In the genomic region with DNA sequence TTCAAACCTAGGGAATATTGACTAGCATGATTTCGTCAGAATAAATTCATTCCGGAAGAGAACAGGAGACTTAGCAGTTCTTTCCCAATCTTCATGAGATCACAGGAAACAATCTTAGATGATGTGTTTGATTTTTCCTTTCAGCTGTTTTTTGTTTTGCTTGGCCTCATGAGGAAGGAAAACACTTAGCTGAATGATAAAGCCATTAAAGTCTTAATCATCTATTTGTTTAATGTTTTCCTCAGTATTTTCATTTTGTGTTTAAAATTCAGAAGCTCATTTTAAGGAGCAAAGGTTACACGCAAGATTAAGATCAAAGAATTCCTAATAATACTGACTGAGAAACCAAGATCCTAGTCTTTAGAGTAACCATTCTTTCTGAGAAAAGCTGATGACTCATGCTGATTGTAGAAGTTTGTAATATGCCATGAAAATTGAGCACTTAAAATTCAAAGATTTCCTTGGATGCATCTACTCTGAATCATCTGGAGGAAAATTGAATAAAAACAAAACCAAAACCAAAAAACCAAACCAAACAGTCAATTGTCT, we compare ENCODE assay signal across 2 cellular contexts.
TF ChIP-seq lines count a peak whose summit lies in the region.

No MANE protein-coding gene starts in this region.

TF ChIP-seq in A549, 52 proteins besides CTCF, POLR2A, EP300 and RAD21 (continued from another document):
- TF ChIP-seq, protein P1, sequence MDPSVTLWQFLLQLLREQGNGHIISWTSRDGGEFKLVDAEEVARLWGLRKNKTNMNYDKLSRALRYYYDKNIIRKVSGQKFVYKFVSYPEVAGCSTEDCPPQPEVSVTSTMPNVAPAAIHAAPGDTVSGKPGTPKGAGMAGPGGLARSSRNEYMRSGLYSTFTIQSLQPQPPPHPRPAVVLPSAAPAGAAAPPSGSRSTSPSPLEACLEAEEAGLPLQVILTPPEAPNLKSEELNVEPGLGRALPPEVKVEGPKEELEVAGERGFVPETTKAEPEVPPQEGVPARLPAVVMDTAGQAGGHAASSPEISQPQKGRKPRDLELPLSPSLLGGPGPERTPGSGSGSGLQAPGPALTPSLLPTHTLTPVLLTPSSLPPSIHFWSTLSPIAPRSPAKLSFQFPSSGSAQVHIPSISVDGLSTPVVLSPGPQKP (IDR thresholded peaks at IDR 0.05; ENCODE audit: low read depth, low read length), result no peak
- TF ChIP-seq SMC3 (IDR thresholded peaks at IDR 0.05) (no peak), NR3C1 (IDR thresholded peaks at IDR 0.05) (no peak), CBX8 (IDR thresholded peaks at IDR 0.05) (no peak), HOXB5 (CRISPR knock-in tag; IDR thresholded peaks at IDR 0.05) (no peak), JUNB (IDR thresholded peaks at IDR 0.05) (peak; percentile 73), TFCP2L1 (CRISPR knock-in tag; IDR thresholded peaks at IDR 0.05) (no peak), BHLHE40 (IDR thresholded peaks at IDR 0.05; ENCODE audit: low read depth, low read length) (no peak), NPAS2 (CRISPR knock-in tag; IDR thresholded peaks at IDR 0.05; ENCODE audit: borderline replicate concordance) (no peak), CBX2 (IDR thresholded peaks at IDR 0.05; ENCODE audit: borderline replicate concordance, low read depth) (no peak), TP53 (CRISPR knock-in tag; IDR thresholded peaks at IDR 0.05) (no peak), MYC (IDR thresholded peaks at IDR 0.05; ENCODE audit: borderline replicate concordance, low read length) (no peak), ZC3H11A (IDR thresholded peaks at IDR 0.05) (no peak), RFX5 (IDR thresholded peaks at IDR 0.05) (no peak), EHMT2 (IDR thresholded peaks at IDR 0.05; ENCODE audit: low read depth) (no peak), HEYL (CRISPR knock-in tag; IDR thresholded peaks at IDR 0.05) (no peak), ESRRA (IDR thresholded peaks at IDR 0.05; ENCODE audit: borderline replicate concordance, low read length) (no peak), EHF (CRISPR knock-in tag; IDR thresholded peaks at IDR 0.05) (no peak), MAFK (IDR thresholded peaks at IDR 0.05; ENCODE audit: partially characterized antibody) (peak; percentile 64), KDM5A (IDR thresholded peaks at IDR 0.05) (no peak), FOSL2 (IDR thresholded peaks at IDR 0.05) (peak; percentile 34), FOSL2 (CRISPR knock-in tag; IDR thresholded peaks at IDR 0.05) (peak; percentile 87), RCOR1 (IDR thresholded peaks at IDR 0.05; ENCODE audit: low read depth, low read length) (no peak), CHD4 (IDR thresholded peaks at IDR 0.05; ENCODE audit: borderline replicate concordance) (no peak), JUN (IDR thresholded peaks at IDR 0.05) (no peak), POLR2AphosphoS2 (conservative IDR thresholded peaks at IDR 0.05; ENCODE audit: low read length) (no peak), HDAC2 (IDR thresholded peaks at IDR 0.05) (no peak), RARB (CRISPR knock-in tag; IDR thresholded peaks at IDR 0.05) (no peak)
- TF ChIP-seq, protein P2, sequence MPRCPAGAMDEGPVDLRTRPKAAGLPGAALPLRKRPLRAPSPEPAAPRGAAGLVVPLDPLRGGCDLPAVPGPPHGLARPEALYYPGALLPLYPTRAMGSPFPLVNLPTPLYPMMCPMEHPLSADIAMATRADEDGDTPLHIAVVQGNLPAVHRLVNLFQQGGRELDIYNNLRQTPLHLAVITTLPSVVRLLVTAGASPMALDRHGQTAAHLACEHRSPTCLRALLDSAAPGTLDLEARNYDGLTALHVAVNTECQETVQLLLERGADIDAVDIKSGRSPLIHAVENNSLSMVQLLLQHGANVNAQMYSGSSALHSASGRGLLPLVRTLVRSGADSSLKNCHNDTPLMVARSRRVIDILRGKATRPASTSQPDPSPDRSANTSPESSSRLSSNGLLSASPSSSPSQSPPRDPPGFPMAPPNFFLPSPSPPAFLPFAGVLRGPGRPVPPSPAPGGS (IDR thresholded peaks at IDR 0.05), result no peak
- TF ChIP-seq, protein P3, sequence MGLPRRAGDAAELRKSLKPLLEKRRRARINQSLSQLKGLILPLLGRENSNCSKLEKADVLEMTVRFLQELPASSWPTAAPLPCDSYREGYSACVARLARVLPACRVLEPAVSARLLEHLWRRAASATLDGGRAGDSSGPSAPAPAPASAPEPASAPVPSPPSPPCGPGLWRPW (IDR thresholded peaks at IDR 0.05), result peak; percentile 33; the same call in 1 of the 2 replicates

TF ChIP-seq in HEK293, 187 proteins besides CTCF, POLR2A, EP300 and RAD21 (continued from another document and continues in another):
- TF ChIP-seq, protein P4, sequence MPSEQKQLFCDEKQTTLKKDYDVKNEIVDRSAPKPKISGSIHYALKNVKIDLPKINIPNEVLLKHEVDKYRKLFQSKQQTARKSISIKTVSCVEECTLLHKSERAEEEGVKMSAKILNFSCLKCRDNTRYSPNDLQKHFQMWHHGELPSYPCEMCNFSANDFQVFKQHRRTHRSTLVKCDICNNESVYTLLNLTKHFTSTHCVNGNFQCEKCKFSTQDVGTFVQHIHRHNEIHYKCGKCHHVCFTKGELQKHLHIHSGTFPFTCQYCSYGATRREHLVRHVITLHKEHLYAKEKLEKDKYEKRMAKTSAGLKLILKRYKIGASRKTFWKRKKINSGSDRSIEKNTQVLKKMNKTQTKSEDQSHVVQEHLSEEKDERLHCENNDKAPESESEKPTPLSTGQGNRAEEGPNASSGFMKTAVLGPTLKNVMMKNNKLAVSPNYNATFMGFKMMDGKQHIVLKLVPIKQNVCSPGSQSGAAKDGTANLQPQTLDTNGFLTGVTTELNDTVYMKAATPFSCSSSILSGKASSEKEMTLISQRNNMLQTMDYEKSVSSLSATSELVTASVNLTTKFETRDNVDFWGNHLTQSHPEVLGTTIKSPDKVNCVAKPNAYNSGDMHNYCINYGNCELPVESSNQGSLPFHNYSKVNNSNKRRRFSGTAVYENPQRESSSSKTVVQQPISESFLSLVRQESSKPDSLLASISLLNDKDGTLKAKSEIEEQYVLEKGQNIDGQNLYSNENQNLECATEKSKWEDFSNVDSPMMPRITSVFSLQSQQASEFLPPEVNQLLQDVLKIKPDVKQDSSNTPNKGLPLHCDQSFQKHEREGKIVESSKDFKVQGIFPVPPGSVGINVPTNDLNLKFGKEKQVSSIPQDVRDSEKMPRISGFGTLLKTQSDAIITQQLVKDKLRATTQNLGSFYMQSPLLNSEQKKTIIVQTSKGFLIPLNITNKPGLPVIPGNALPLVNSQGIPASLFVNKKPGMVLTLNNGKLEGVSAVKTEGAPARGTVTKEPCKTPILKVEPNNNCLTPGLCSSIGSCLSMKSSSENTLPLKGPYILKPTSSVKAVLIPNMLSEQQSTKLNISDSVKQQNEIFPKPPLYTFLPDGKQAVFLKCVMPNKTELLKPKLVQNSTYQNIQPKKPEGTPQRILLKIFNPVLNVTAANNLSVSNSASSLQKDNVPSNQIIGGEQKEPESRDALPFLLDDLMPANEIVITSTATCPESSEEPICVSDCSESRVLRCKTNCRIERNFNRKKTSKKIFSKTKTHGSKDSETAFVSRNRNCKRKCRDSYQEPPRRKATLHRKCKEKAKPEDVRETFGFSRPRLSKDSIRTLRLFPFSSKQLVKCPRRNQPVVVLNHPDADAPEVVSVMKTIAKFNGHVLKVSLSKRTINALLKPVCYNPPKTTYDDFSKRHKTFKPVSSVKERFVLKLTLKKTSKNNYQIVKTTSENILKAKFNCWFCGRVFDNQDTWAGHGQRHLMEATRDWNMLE (tag by site-specific recombination; conservative IDR thresholded peaks at IDR 0.05; ENCODE audit: low read depth), result peak; percentile 60
- TF ChIP-seq, protein P5, sequence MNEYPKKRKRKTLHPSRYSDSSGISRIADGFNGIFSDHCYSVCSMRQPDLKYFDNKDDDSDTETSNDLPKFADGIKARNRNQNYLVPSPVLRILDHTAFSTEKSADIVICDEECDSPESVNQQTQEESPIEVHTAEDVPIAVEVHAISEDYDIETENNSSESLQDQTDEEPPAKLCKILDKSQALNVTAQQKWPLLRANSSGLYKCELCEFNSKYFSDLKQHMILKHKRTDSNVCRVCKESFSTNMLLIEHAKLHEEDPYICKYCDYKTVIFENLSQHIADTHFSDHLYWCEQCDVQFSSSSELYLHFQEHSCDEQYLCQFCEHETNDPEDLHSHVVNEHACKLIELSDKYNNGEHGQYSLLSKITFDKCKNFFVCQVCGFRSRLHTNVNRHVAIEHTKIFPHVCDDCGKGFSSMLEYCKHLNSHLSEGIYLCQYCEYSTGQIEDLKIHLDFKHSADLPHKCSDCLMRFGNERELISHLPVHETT (tag by site-specific recombination; IDR thresholded peaks at IDR 0.05), result 0 out of 2 replicates have a peak, but pooled peaks have one; percentile 48
- TF ChIP-seq, protein P6, sequence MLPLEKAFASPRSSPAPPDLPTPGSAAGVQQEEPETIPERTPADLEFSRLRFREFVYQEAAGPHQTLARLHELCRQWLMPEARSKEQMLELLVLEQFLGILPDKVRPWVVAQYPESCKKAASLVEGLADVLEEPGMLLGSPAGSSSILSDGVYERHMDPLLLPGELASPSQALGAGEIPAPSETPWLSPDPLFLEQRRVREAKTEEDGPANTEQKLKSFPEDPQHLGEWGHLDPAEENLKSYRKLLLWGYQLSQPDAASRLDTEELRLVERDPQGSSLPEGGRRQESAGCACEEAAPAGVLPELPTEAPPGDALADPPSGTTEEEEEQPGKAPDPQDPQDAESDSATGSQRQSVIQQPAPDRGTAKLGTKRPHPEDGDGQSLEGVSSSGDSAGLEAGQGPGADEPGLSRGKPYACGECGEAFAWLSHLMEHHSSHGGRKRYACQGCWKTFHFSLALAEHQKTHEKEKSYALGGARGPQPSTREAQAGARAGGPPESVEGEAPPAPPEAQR (tag by site-specific recombination; IDR thresholded peaks at IDR 0.05), result no peak
- TF ChIP-seq ZNF623 (tag by site-specific recombination; IDR thresholded peaks at IDR 0.05) (no peak), GLI2 (tag by site-specific recombination; IDR thresholded peaks at IDR 0.05; ENCODE audit: borderline replicate concordance, low read depth) (peak; percentile 83), ZNF23 (tag by site-specific recombination; IDR thresholded peaks at IDR 0.05; ENCODE audit: borderline replicate concordance) (no peak), ZNF214 (tag by site-specific recombination; IDR thresholded peaks at IDR 0.05; ENCODE audit: borderline replicate concordance) (no peak), MZF1 (tag by site-specific recombination; IDR thresholded peaks at IDR 0.05; ENCODE audit: borderline replicate concordance) (no peak), BCL11A (tag by site-specific recombination; IDR thresholded peaks at IDR 0.05; ENCODE audit: low read depth) (no peak), ZNF660 (tag by site-specific recombination; IDR thresholded peaks at IDR 0.05) (0 out of 2 replicates have a peak, but pooled peaks have one; percentile 44), OSR2 (tag by site-specific recombination; IDR thresholded peaks at IDR 0.05) (peak; percentile 55; the same call in 1 of the 2 replicates), ZNF664 (tag by site-specific recombination; IDR thresholded peaks at IDR 0.05) (peak; percentile 40; the same call in 1 of the 2 replicates), ZNF19 (tag by site-specific recombination; IDR thresholded peaks at IDR 0.05; ENCODE audit: low read depth) (no peak), ZNF510 (tag by site-specific recombination; IDR thresholded peaks at IDR 0.05; ENCODE audit: insufficient replicate concordance) (no peak), KLF10 (tag by site-specific recombination; IDR thresholded peaks at IDR 0.05) (peak; percentile 57; the same call in 1 of the 2 replicates)
- TF ChIP-seq, protein P7, sequence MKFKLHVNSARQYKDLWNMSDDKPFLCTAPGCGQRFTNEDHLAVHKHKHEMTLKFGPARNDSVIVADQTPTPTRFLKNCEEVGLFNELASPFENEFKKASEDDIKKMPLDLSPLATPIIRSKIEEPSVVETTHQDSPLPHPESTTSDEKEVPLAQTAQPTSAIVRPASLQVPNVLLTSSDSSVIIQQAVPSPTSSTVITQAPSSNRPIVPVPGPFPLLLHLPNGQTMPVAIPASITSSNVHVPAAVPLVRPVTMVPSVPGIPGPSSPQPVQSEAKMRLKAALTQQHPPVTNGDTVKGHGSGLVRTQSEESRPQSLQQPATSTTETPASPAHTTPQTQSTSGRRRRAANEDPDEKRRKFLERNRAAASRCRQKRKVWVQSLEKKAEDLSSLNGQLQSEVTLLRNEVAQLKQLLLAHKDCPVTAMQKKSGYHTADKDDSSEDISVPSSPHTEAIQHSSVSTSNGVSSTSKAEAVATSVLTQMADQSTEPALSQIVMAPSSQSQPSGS (tag by site-specific recombination; IDR thresholded peaks at IDR 0.05; ENCODE audit: low read depth), result 0 out of 2 replicates have a peak, but pooled peaks have one; percentile 28
- TF ChIP-seq, protein P8, sequence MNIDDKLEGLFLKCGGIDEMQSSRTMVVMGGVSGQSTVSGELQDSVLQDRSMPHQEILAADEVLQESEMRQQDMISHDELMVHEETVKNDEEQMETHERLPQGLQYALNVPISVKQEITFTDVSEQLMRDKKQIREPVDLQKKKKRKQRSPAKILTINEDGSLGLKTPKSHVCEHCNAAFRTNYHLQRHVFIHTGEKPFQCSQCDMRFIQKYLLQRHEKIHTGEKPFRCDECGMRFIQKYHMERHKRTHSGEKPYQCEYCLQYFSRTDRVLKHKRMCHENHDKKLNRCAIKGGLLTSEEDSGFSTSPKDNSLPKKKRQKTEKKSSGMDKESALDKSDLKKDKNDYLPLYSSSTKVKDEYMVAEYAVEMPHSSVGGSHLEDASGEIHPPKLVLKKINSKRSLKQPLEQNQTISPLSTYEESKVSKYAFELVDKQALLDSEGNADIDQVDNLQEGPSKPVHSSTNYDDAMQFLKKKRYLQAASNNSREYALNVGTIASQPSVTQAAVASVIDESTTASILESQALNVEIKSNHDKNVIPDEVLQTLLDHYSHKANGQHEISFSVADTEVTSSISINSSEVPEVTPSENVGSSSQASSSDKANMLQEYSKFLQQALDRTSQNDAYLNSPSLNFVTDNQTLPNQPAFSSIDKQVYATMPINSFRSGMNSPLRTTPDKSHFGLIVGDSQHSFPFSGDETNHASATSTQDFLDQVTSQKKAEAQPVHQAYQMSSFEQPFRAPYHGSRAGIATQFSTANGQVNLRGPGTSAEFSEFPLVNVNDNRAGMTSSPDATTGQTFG (tag by site-specific recombination; IDR thresholded peaks at IDR 0.05; ENCODE audit: borderline replicate concordance), result peak; percentile 31; the same call in 1 of the 2 replicates
- TF ChIP-seq, protein P9, sequence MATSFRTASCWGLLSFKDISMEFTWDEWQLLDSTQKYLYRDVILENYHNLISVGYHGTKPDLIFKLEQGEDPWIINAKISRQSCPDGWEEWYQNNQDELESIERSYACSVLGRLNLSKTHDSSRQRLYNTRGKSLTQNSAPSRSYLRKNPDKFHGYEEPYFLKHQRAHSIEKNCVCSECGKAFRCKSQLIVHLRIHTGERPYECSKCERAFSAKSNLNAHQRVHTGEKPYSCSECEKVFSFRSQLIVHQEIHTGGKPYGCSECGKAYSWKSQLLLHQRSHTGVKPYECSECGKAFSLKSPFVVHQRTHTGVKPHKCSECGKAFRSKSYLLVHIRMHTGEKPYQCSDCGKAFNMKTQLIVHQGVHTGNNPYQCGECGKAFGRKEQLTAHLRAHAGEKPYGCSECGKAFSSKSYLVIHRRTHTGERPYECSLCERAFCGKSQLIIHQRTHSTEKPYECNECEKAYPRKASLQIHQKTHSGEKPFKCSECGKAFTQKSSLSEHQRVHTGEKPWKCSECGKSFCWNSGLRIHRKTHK (tag by site-specific recombination; IDR thresholded peaks at IDR 0.05), result no peak
- TF ChIP-seq, protein P10, sequence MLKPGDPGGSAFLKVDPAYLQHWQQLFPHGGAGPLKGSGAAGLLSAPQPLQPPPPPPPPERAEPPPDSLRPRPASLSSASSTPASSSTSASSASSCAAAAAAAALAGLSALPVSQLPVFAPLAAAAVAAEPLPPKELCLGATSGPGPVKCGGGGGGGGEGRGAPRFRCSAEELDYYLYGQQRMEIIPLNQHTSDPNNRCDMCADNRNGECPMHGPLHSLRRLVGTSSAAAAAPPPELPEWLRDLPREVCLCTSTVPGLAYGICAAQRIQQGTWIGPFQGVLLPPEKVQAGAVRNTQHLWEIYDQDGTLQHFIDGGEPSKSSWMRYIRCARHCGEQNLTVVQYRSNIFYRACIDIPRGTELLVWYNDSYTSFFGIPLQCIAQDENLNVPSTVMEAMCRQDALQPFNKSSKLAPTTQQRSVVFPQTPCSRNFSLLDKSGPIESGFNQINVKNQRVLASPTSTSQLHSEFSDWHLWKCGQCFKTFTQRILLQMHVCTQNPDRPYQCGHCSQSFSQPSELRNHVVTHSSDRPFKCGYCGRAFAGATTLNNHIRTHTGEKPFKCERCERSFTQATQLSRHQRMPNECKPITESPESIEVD (tag by site-specific recombination; IDR thresholded peaks at IDR 0.05), result peak; percentile 87
